ENCODE assay signal across 10 cellular contexts in genomic region chr12:121278450-121279375, GRCh38. TPM values are rescaled to one million over a fixed set of nuclear protein-coding genes. Genes with fewer than 3 reads are reported as not detected.
DNase-seq lines count a peak whose midpoint lies in the region; ATAC-seq, FAIRE-seq and TF ChIP-seq lines count a peak whose summit lies in the region.
"Had no signal": no experiment of that assay in that cellular context is flagged by ENCODE, and none has a peak within 500 bp of the region (broad histone marks: within the 10 kb centered on the region; RNA-seq: fewer than 3 reads in every experiment).

No MANE protein-coding gene starts in this region.

- POLR2A ChIA-PET in HEK293 (lab: Yijun Ruan, JAX): no interaction called here

- H3K9me3 Mint-ChIP-seq in stimulated activated effector memory CD8-positive, alpha-beta T cell treated with anti-CD3 and anti-CD28 coated beads, Interleukin-12 subunit alpha, Interleukin-12 subunit beta, amount 100 ng/mL, for 72 hours: no peaks in the 10 kb centered on the region
- H3K9me3 Mint-ChIP-seq: activated T-helper 17 cell treated with anti-CD3 and anti-CD28 coated beads, Interleukin-2, amount 50 U/mL, for 72 hours had no signal

- CTCF ChIA-PET in HEK293 (lab: Yijun Ruan, JAX): interaction anchor here (0.7 to 1.3 kb wide), 2 partner anchors 56 to 495 kb away, joined by 3 read pairs; no protein-coding TSS in a partner anchor

- no peaks in the 10 kb centered on the region for H3K9me3 ChIP-seq in HEK293 (ENCODE audit: control insufficient read depth, insufficient read depth, low read depth, low read length)

- H3K36me3 ChIP-seq in HEK293 (ENCODE audit: control insufficient read depth in 2 of 2, insufficient read depth in 1 of 2, low read length in 2 of 2): peaks cover 3 to 7% of the 10 kb centered on the region in 2 experiments; a peak in 2 of 3 replicates

- no peak overlapping the region for H3K4me3 ChIP-seq in HEK293 (ENCODE audit: low read depth, low read length)

- peaks cover 13% of the 10 kb centered on the region for H3K4me1 Mint-ChIP-seq in stimulated activated effector memory CD8-positive, alpha-beta T cell treated with anti-CD3 and anti-CD28 coated beads, Interleukin-12 subunit alpha, Interleukin-12 subunit beta, amount 100 ng/mL, for 72 hours

- DNase-seq in astrocyte of the hippocampus (ENCODE audit: low read depth, low spot score) (peak; percentile 87), kidney glomerular epithelial cell (lab: John Stamatoyannopoulos, UW) (peak; percentile 37), GM12891 (ENCODE audit: insufficient read length, low spot score) (no peak), NCI-H1048 (lab: John Stamatoyannopoulos, UW) (no peak), NCI-H510A treated with DMSO at 0.1 percent for 48 hours (lab: John Stamatoyannopoulos, UW) (no peak)
- no peak for DNase-seq in stimulated activated effector memory CD8-positive, alpha-beta T cell treated with anti-CD3 and anti-CD28 coated beads, Interleukin-12 subunit alpha, Interleukin-12 subunit beta, amount 100 ng/mL, for 72 hours (ENCODE audit: low spot score in 2 of 2)
- DNase-seq: stimulated activated CD4-positive, alpha-beta T cell treated with anti-CD3 and anti-CD28 coated beads, Interleukin-2, amount 100 ng/mL, for 24 hours had no signal

- peak overlapping the region; percentile 37 for H3K27ac Mint-ChIP-seq in stimulated activated effector memory CD8-positive, alpha-beta T cell treated with anti-CD3 and anti-CD28 coated beads, Interleukin-12 subunit alpha, Interleukin-12 subunit beta, amount 100 ng/mL, for 72 hours
- H3K27ac Mint-ChIP-seq: activated T-helper 17 cell treated with anti-CD3 and anti-CD28 coated beads, Interleukin-2, amount 50 U/mL, for 72 hours had no signal

- peaks cover 34% of the 10 kb centered on the region for H3K36me3 Mint-ChIP-seq in stimulated activated effector memory CD8-positive, alpha-beta T cell treated with anti-CD3 and anti-CD28 coated beads, Interleukin-12 subunit alpha, Interleukin-12 subunit beta, amount 100 ng/mL, for 72 hours

- no peak for TF ChIP-seq CTCF in HEK293 (tag by site-specific recombination; IDR thresholded peaks at IDR 0.05)

- no peak overlapping the region for H3K27ac ChIP-seq in HEK293 (ENCODE audit: extremely low read depth, low read depth, low read length)

- no peaks in the 10 kb centered on the region for H3K4me1 ChIP-seq in HEK293 (ENCODE audit: control insufficient read depth, insufficient read depth, low read length)

- TF ChIP-seq POLR2A in GM12891 (IDR thresholded peaks at IDR 0.05; ENCODE audit: low read depth, low read length): no peak

- FAIRE-seq in GM12891 (lab: Jason Lieb, UNC): no peak

- no peak overlapping the region for H3K4me3 Mint-ChIP-seq in stimulated activated effector memory CD8-positive, alpha-beta T cell treated with anti-CD3 and anti-CD28 coated beads, Interleukin-12 subunit alpha, Interleukin-12 subunit beta, amount 100 ng/mL, for 72 hours
- H3K4me3 Mint-ChIP-seq: activated T-helper 17 cell treated with anti-CD3 and anti-CD28 coated beads, Interleukin-2, amount 50 U/mL, for 72 hours had no signal

- no peak for ATAC-seq in stimulated activated effector memory CD8-positive, alpha-beta T cell treated with anti-CD3 and anti-CD28 coated beads, Interleukin-12 subunit alpha, Interleukin-12 subunit beta, amount 100 ng/mL, for 72 hours
- ATAC-seq in HG03095 (IDR thresholded peaks at IDR 0.05; ENCODE audit: unreplicated experiment): no peak
- ATAC-seq: activated T-helper 17 cell treated with anti-CD3 and anti-CD28 coated beads, Interleukin-2, amount 50 U/mL, for 72 hours had no signal

TF ChIP-seq in HEK293, 187 proteins besides CTCF, POLR2A, EP300 and RAD21:
- no peak for TF ChIP-seq ZNF394 (tag by site-specific recombination; IDR thresholded peaks at IDR 0.05; ENCODE audit: borderline replicate concordance)
- no peak for TF ChIP-seq ZNF776 (tag by site-specific recombination; IDR thresholded peaks at IDR 0.05; ENCODE audit: borderline replicate concordance)
- TF ChIP-seq SCRT2 (tag by site-specific recombination; IDR thresholded peaks at IDR 0.05): 0 out of 2 replicates have a peak, but pooled peaks have one; percentile 4
- TF ChIP-seq GLIS1 (tag by site-specific recombination; IDR thresholded peaks at IDR 0.05): peak; percentile 49; the same call in 1 of the 2 replicates
- TF ChIP-seq ZFHX2 (tag by site-specific recombination; conservative IDR thresholded peaks at IDR 0.05): peak; percentile 47
- TF ChIP-seq EGR2 (tag by site-specific recombination; IDR thresholded peaks at IDR 0.05; ENCODE audit: low read depth): 0 out of 2 replicates have a peak, but pooled peaks have one; percentile 25
- TF ChIP-seq IKZF3 (tag by site-specific recombination; IDR thresholded peaks at IDR 0.05): no peak

TF ChIP-seq in GM12891, 5 proteins besides CTCF, POLR2A, EP300 and RAD21:
- TF ChIP-seq TAF1 (IDR thresholded peaks at IDR 0.05; ENCODE audit: low read depth, low read length) (no peak), PAX5 (IDR thresholded peaks at IDR 0.05; ENCODE audit: insufficient read depth, low read length, severe bottlenecking) (no peak), SPI1 (IDR thresholded peaks at IDR 0.05; ENCODE audit: low read depth, low read length) (no peak), POU2F2 (IDR thresholded peaks at IDR 0.05; ENCODE audit: low read depth, low read length) (no peak)

RNA-seq across cellular contexts. Expression of gene CAMKK2, which starts 17.8 kb away (rescaled TPM):
- 14.9 TPM for polyA plus RNA-seq in GM12891 (2012; ENCODE audit: low read depth, missing spikeins)

Comparison
In these comparisons a context has a peak if more than half of its experiments do, and no peak if none do; other contexts are left out.
1. DNase-seq: peak in astrocyte of the hippocampus (single experiment) and kidney glomerular epithelial cell (single experiment); none in stimulated activated effector memory CD8-positive, alpha-beta T cell treated with anti-CD3 and anti-CD28 coated beads, Interleukin-12 subunit alpha, Interleukin-12 subunit beta, amount 100 ng/mL, for 72 hours (0 of 2), GM12891 (single experiment), NCI-H1048 (single experiment) and NCI-H510A treated with DMSO at 0.1 percent for 48 hours (single experiment).